ENCODE assay signal across 21 cellular contexts in genomic region chr10:70683601-70684329, GRCh38. TPM values are rescaled to one million over a fixed set of nuclear protein-coding genes. Genes with fewer than 3 reads are reported as not detected.
A peak's percentile ranks its signal among the peaks of the same experiment; 100 is the strongest.
DNase-seq lines count a peak whose midpoint lies in the region; ATAC-seq and TF ChIP-seq lines count a peak whose summit lies in the region.
"Had no signal": no experiment of that assay in that cellular context is flagged by ENCODE, and none has a peak within 500 bp of the region (broad histone marks: within the 10 kb centered on the region; RNA-seq: fewer than 3 reads in every experiment).

No MANE protein-coding gene starts in this region.

- DNase-seq in left cardiac atrium (no peak), cardiac septum (ENCODE audit: low spot score) (no peak), chondrocyte (ENCODE audit: low spot score) (peak; percentile 80), nephron progenitor cell (no peak), dedifferentiated amniotic fluid mesenchymal stem cell (ENCODE audit: extremely low spot score) (no peak), vagina (ENCODE audit: extremely low spot score in 2 of 2) (no peak)
- DNase-seq in activated naive CD4-positive, alpha-beta T cell treated with anti-CD3 and anti-CD28 coated beads, Interleukin-2, amount 50 U/mL, for 72 hours (ENCODE audit: low spot score in 2 of 2): no peak
- DNase-seq: activated CD4-positive, alpha-beta memory T cell treated with anti-CD3 and anti-CD28 coated beads, Interleukin-2, amount 10 ng/mL, durations not matched to agents 7 days and 5 days; activated naive CD4-positive, alpha-beta T cell treated with Interleukin-2 at 50 U/mL for 16 hours; activated T-cell treated with anti-CD3 and anti-CD28 coated beads, Interleukin-2, amount 50 U/mL, for 1 hour; amygdala; COR-L47; DMS79; left ventricle myocardium superior; NCI-H524 treated with DMSO at 0.1 percent for 48 hours; psoas muscle; thyroid gland had no signal

- no peaks in the 10 kb centered on the region for H3K27me3 Mint-ChIP-seq in chondrocyte (ENCODE audit: low read depth)
- H3K27me3 Mint-ChIP-seq in nephron progenitor cell (ENCODE audit: low read depth, poor library complexity): peaks cover 16% of the 10 kb centered on the region
- H3K27me3 Mint-ChIP-seq: activated CD4-positive, alpha-beta memory T cell treated with anti-CD3 and anti-CD28 coated beads, Interleukin-2, amount 10 ng/mL, durations not matched to agents 7 days and 5 days had no signal

- H3K4me1 ChIP-seq in vagina: peaks cover 12% of the 10 kb centered on the region
- H3K4me1 ChIP-seq: psoas muscle, thyroid gland had no signal

- TF ChIP-seq CTCF in chondrocyte (IDR thresholded peaks at IDR 0.05) (no peak), nephron progenitor cell (IDR thresholded peaks at IDR 0.05) (no peak), vagina (IDR thresholded peaks at IDR 0.05) (no peak)

- no peaks in the 10 kb centered on the region for H3K27me3 ChIP-seq in vagina
- H3K27me3 ChIP-seq: thyroid gland had no signal

- H3K27ac Mint-ChIP-seq in chondrocyte (ENCODE audit: unreplicated experiment): no peak overlapping the region
- peak overlapping the region; percentile 84 for H3K27ac Mint-ChIP-seq in nephron progenitor cell
- peak overlapping the region in 1 of 2 donors; percentile 12 for H3K27ac Mint-ChIP-seq in activated naive CD4-positive, alpha-beta T cell treated with anti-CD3 and anti-CD28 coated beads, Interleukin-2, amount 50 U/mL, for 72 hours
- H3K27ac Mint-ChIP-seq: activated CD4-positive, alpha-beta memory T cell treated with anti-CD3 and anti-CD28 coated beads, Interleukin-2, amount 10 ng/mL, durations not matched to agents 7 days and 5 days had no signal

- H3K4me1 Mint-ChIP-seq in chondrocyte (ENCODE audit: low read depth): peaks cover 14% of the 10 kb centered on the region
- peaks cover 58% of the 10 kb centered on the region for H3K4me1 Mint-ChIP-seq in nephron progenitor cell
- H3K4me1 Mint-ChIP-seq: activated CD4-positive, alpha-beta memory T cell treated with anti-CD3 and anti-CD28 coated beads, Interleukin-2, amount 10 ng/mL, durations not matched to agents 7 days and 5 days had no signal

- H3K9me3 Mint-ChIP-seq in chondrocyte (ENCODE audit: low read depth) (no peaks in the 10 kb centered on the region), nephron progenitor cell (peaks cover 8% of the 10 kb centered on the region)
- no peaks in the 10 kb centered on the region for H3K9me3 Mint-ChIP-seq in activated naive CD4-positive, alpha-beta T cell treated with anti-CD3 and anti-CD28 coated beads, Interleukin-2, amount 50 U/mL, for 72 hours
- H3K9me3 Mint-ChIP-seq: activated CD4-positive, alpha-beta memory T cell treated with anti-CD3 and anti-CD28 coated beads, Interleukin-2, amount 10 ng/mL, durations not matched to agents 7 days and 5 days had no signal

- H3K9me3 ChIP-seq in vagina: no peaks in the 10 kb centered on the region
- H3K9me3 ChIP-seq: psoas muscle, thyroid gland had no signal

- no peaks in the 10 kb centered on the region for H3K36me3 Mint-ChIP-seq in chondrocyte (ENCODE audit: low read depth)
- peaks cover 7% of the 10 kb centered on the region for H3K36me3 Mint-ChIP-seq in nephron progenitor cell (ENCODE audit: low read depth)
- H3K36me3 Mint-ChIP-seq in activated naive CD4-positive, alpha-beta T cell treated with anti-CD3 and anti-CD28 coated beads, Interleukin-2, amount 50 U/mL, for 72 hours: no peaks in the 10 kb centered on the region

- H3K4me3 Mint-ChIP-seq in chondrocyte (ENCODE audit: unreplicated experiment) (no peak overlapping the region), nephron progenitor cell (no peak overlapping the region)
- H3K4me3 Mint-ChIP-seq: activated CD4-positive, alpha-beta memory T cell treated with anti-CD3 and anti-CD28 coated beads, Interleukin-2, amount 10 ng/mL, durations not matched to agents 7 days and 5 days had no signal

- intact Hi-C loops in left cardiac atrium (cut with DNase I) (no loop called here), cardiac septum (cut with DNase I) (no loop called here), vagina (cut with DNase I) (no loop called here)

- TF ChIP-seq POLR2A in vagina (IDR thresholded peaks at IDR 0.05): no peak

- no peaks in the 10 kb centered on the region for H3K36me3 ChIP-seq in vagina
- H3K36me3 ChIP-seq: thyroid gland had no signal

- ATAC-seq in left cardiac atrium: peak; percentile 23 to 37
- no peak for ATAC-seq in GM18520 (IDR thresholded peaks at IDR 0.05; ENCODE audit: unreplicated experiment)
- no peak for ATAC-seq in activated naive CD4-positive, alpha-beta T cell treated with anti-CD3 and anti-CD28 coated beads, Interleukin-2, amount 50 U/mL, for 72 hours
- ATAC-seq: left ventricle myocardium superior, psoas muscle had no signal

- H3K4me3 ChIP-seq in vagina: no peak overlapping the region
- H3K4me3 ChIP-seq: psoas muscle, thyroid gland had no signal

- H3K27ac ChIP-seq in vagina: no peak overlapping the region
- H3K27ac ChIP-seq: HL-60, psoas muscle, thyroid gland had no signal

RNA-seq across cellular contexts. Expression of gene ADAMTS14, which starts 11.5 kb away (rescaled TPM):
- under 1 TPM; 0.53 to 0.81 TPM for total RNA-seq in left cardiac atrium
- 0.81 TPM for total RNA-seq in cardiac septum
- 7.7 to 9.2 TPM (median 8.7 TPM) in 3 replicates for total RNA-seq in chondrocyte
- total RNA-seq in vagina: not detected
- under 1 TPM; 0.11 to 0.16 TPM for total RNA-seq in activated naive CD4-positive, alpha-beta T cell treated with anti-CD3 and anti-CD28 coated beads, Interleukin-2, amount 50 U/mL, for 72 hours
- total RNA-seq: activated CD4-positive, alpha-beta memory T cell treated with anti-CD3 and anti-CD28 coated beads, Interleukin-2, amount 10 ng/mL, durations not matched to agents 7 days and 5 days; dermis microvascular lymphatic vessel endothelial cell; mononuclear cell; thyroid gland had no signal

Comparison
In these comparisons a context has a peak if more than half of its experiments do, and no peak if none do; other contexts are left out.
1. ATAC-seq: peak in left cardiac atrium (2 of 2); none in GM18520 (single experiment) and activated naive CD4-positive, alpha-beta T cell treated with anti-CD3 and anti-CD28 coated beads, Interleukin-2, amount 50 U/mL, for 72 hours (0 of 2).